In the genomic region with DNA sequence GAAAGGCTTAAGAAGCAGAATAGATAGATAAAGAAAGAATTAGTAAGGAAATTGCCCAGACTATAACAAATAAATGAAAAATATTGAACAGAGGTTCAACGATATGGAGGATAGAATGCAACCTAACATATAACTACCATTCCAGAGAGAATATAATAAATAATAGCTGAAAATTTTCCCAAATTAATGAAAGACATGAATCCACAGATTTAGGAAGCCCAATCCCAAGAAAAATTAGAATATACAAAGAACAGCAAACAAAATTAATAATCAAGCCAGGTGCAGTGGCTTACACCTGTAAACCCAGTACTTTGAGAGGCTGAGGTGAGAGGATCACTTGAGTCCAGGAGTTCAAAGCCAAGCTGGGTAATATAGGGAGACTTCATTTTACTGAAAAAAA, we compare ENCODE assay signal across 27 cellular contexts.
"Had no signal": no experiment of that assay in that cellular context is flagged by ENCODE, and none has a peak within 500 bp of the region (broad histone marks: within the 10 kb centered on the region; RNA-seq: fewer than 3 reads in every experiment).

No MANE protein-coding gene starts in this region.

- ATAC-seq: effector memory CD8-positive, alpha-beta T cell; esophagus mucosa; foreskin keratinocyte; gastrocnemius medialis; gastroesophageal sphincter; heart left ventricle; heart right ventricle had no signal

- H3K27ac ChIP-seq: colonic mucosa, coronary artery, dorsolateral prefrontal cortex, epithelial cell of prostate, esophagus muscularis mucosa, esophagus squamous epithelium, foreskin keratinocyte, gastrocnemius medialis, gastroesophageal sphincter, heart left ventricle, heart right ventricle had no signal

- FAIRE-seq: colon, endometrium, endothelial cell of umbilical vein, frontal cortex had no signal

- H3K4me1 ChIP-seq: colonic mucosa, esophagus muscularis mucosa, esophagus squamous epithelium, foreskin keratinocyte, gastrocnemius medialis, gastroesophageal sphincter, heart left ventricle, heart right ventricle had no signal

- H3K36me3 ChIP-seq: colonic mucosa, esophagus muscularis mucosa, esophagus squamous epithelium, gastrocnemius medialis, gastroesophageal sphincter, heart left ventricle, heart right ventricle had no signal

- H3K9me3 ChIP-seq: colonic mucosa had no signal

- DNase-seq: colonic mucosa; cortex of kidney; dermis blood vessel endothelial cell; dorsolateral prefrontal cortex; effector CD4-positive, alpha-beta T cell; effector CD8-positive, alpha-beta T cell; effector memory CD4-positive, alpha-beta T cell; effector memory CD8-positive, alpha-beta T cell; endodermal cell; erythroblast; esophagus squamous epithelium; foreskin fibroblast; foreskin keratinocyte; gastrocnemius medialis; glutamatergic neuron; head of caudate nucleus; heart left ventricle; heart right ventricle had no signal

- H3K4me3 ChIP-seq: colonic mucosa, coronary artery, dorsolateral prefrontal cortex, esophagus muscularis mucosa, esophagus squamous epithelium, gastrocnemius medialis, gastroesophageal sphincter, heart left ventricle, heart right ventricle had no signal

- H3K27me3 ChIP-seq: colonic mucosa, dorsolateral prefrontal cortex, esophagus muscularis mucosa, esophagus squamous epithelium, gastrocnemius medialis, gastroesophageal sphincter, heart right ventricle had no signal
